Comparison of ENCODE assay signal across 8 cellular contexts in the genomic region with DNA sequence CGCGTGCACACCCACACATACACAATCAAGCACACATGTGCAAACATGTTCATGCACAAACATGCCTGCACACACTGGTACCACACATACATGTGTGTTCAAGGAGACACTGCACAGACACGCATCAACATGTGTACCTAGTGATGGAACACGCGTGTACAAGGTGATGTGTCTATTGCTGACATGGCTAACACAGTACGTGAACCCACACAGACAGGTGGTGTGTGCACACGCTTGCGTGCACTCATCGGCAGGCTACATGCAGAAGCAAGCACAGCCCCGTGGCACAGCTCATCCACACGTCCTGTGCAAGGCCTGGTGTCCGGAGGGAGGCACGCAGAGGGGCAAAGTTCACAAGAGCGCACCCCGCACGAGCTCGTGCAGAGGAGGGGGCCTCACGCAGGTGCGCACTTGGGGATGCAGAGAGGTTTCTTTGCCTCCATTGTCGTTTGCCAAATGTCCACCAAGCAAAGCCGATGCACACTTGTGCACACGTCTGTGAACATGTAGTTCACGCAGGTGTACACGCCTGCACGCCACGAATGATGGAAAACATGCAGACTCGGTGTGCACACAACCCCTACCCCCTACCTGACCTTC. TPM values are rescaled to one million over a fixed set of nuclear protein-coding genes. Genes with fewer than 3 reads are reported as not detected.
DNase-seq lines count a peak whose midpoint lies in the region; ATAC-seq, FAIRE-seq and TF ChIP-seq lines count a peak whose summit lies in the region.

No MANE protein-coding gene starts in this region.

- TF ChIP-seq CTCF in heart left ventricle (IDR thresholded peaks at IDR 0.05) (no peak), astrocyte of the spinal cord (IDR thresholded peaks at IDR 0.05; ENCODE audit: low read depth, low read length) (no peak)

- intact Hi-C loops in heart left ventricle (cut with DNase I), result no loop called here
- intact Hi-C loops in cardiac septum (cut with DNase I), result no loop called here

- FAIRE-seq in urothelium cell line (lab: Jason Lieb, UNC), result peak; percentile 5

- H3K36me3 ChIP-seq in heart left ventricle, result peaks cover 0 to 21% (median 15%) of the 10 kb centered on the region in 9 donors

- no peaks in the 10 kb centered on the region for H3K9me3 ChIP-seq in heart left ventricle

- H3K27me3 ChIP-seq in heart left ventricle, result no peaks in the 10 kb centered on the region

- peak overlapping the region; percentile 84 for H3K4me3 Mint-ChIP-seq in memory B cell

- peaks cover 21% of the 10 kb centered on the region for H3K4me1 Mint-ChIP-seq in memory B cell

- peaks cover 18 to 60% (median 45%) of the 10 kb centered on the region in 12 donors for H3K4me1 ChIP-seq in heart left ventricle

- no peaks in the 10 kb centered on the region for H3K27me3 Mint-ChIP-seq in memory B cell

- H3K36me3 Mint-ChIP-seq in memory B cell, result no peaks in the 10 kb centered on the region

- WGBS in heart left ventricle, 4 donors, result 19 to 41% (median 36%) methylated on average over 19 to 27 of the region's 27 CpGs

- peak overlapping the region in 10 of 12 donors; percentile 91 to 100 (median 96) for H3K27ac ChIP-seq in heart left ventricle

- in situ Hi-C loops in astrocyte of the spinal cord (cut with HindIII; ENCODE audit: low sequenced_read_pairs), result no loop called here

- H3K27ac Mint-ChIP-seq in memory B cell, result peak overlapping the region; percentile 75

- no peak for ATAC-seq in heart left ventricle
- ATAC-seq in memory B cell (ENCODE audit: low read depth), result no peak

- TF ChIP-seq POLR2A in heart left ventricle (IDR thresholded peaks at IDR 0.05), result no peak

- no peaks in the 10 kb centered on the region for H3K9me3 Mint-ChIP-seq in memory B cell

- H3K4me3 ChIP-seq in heart left ventricle (peak overlapping the region; percentile 69 to 95 (median 90)), astrocyte of the spinal cord (ENCODE audit: low read depth, low read length) (peak overlapping the region; percentile 69)

- DNase-seq in heart left ventricle (no peak), cardiac septum (ENCODE audit: low spot score) (no peak), astrocyte of the spinal cord (ENCODE audit: low read depth, low spot score) (no peak), memory B cell (ENCODE audit: low spot score in 2 of 2) (no peak), urothelium cell line (ENCODE audit: low spot score) (no peak), H4 (ENCODE audit: low spot score) (no peak), AML-193 (lab: John Stamatoyannopoulos, UW) (no peak), epidermal melanocyte (ENCODE audit: insufficient read length, low spot score) (no peak)

RNA-seq across cellular contexts. Expression of gene ACAP3, which starts 1.0 kb away (rescaled TPM):
- 10 to 100 TPM; 28.7 to 56.3 (median 34.1) TPM for total RNA-seq in heart left ventricle
- polyA plus RNA-seq in heart left ventricle, result 10 to 100 TPM; 20.1 to 59.5 TPM
- total RNA-seq in cardiac septum, result 60.8 TPM
- 10.6 and 16.6 TPM in 2 replicates for total RNA-seq in H4 (2014; rRNA removed; shearing (Covaris generic))

RNA-seq across cellular contexts. Expression of gene PUSL1, which starts 1.6 kb away (rescaled TPM):
- 10 to 100 TPM in 4 of 9 donors, 1 to 10 TPM in 5; 6.8 to 17.7 (median 9.7) TPM for total RNA-seq in heart left ventricle
- 10 to 100 TPM; 16.0 to 16.2 TPM for polyA plus RNA-seq in heart left ventricle
- 10.5 TPM for total RNA-seq in cardiac septum
- total RNA-seq in H4 (2014; rRNA removed; shearing (Covaris generic)), result 24.7 and 29.3 TPM in 2 replicates

RNA-seq across cellular contexts. Expression of gene INTS11, which starts 17.7 kb away (rescaled TPM):
- total RNA-seq in heart left ventricle (10 to 100 TPM; 46.8 to 91.3 (median 67.6) TPM), cardiac septum (73.8 TPM)
- polyA plus RNA-seq in heart left ventricle, result 100 to 1,000 TPM in 1 of 2 donors, 10 to 100 TPM in 1; 81.7 to 117 TPM
- total RNA-seq in H4 (2014; rRNA removed; shearing (Covaris generic)), result 76.9 and 88.3 TPM in 2 replicates

RNA-seq across cellular contexts. Expression of gene CPTP, which starts 17.8 kb away (rescaled TPM):
- total RNA-seq in heart left ventricle (100 to 1,000 TPM in 2 of 9 donors, 10 to 100 TPM in 7; 50.7 to 220 (median 72.4) TPM), cardiac septum (50.2 TPM)
- polyA plus RNA-seq in heart left ventricle, result 100 to 1,000 TPM in 1 of 2 donors, 10 to 100 TPM in 1; 57.6 to 226 TPM
- 12.0 and 18.5 TPM in 2 replicates for total RNA-seq in H4 (2014; rRNA removed; shearing (Covaris generic))

RNA-seq across cellular contexts. Expression of gene TAS1R3, which starts 24.3 kb away (rescaled TPM):
- total RNA-seq in heart left ventricle, result under 1 TPM; 0.21 to 0.80 (median 0.38) TPM
- 1 to 10 TPM in 1 of 2 donors, under 1 TPM in 1; 0.24 to 1.3 TPM for polyA plus RNA-seq in heart left ventricle
- total RNA-seq in cardiac septum, result 0.62 TPM
- total RNA-seq in H4 (2014; rRNA removed; shearing (Covaris generic)), result not detected in 2 replicates
